ENCODE assay signal across 1 cellular context in genomic region chr3:109187390-109187789, GRCh38.
TF ChIP-seq lines count a peak whose summit lies in the region.

No MANE protein-coding gene starts in this region.

TF ChIP-seq in SK-N-SH treated with all-trans-retinoic acid at 6 μM for 48 hours, 23 proteins besides CTCF, POLR2A, EP300 and RAD21 (continued from another document):
- TF ChIP-seq POU6F1 (CRISPR knock-in tag; IDR thresholded peaks at IDR 0.05; ENCODE audit: borderline replicate concordance, low read depth) = no peak
- no peak for TF ChIP-seq BACH2 (CRISPR knock-in tag; IDR thresholded peaks at IDR 0.05; ENCODE audit: borderline replicate concordance)
- no peak for TF ChIP-seq TSHZ2 (CRISPR knock-in tag; IDR thresholded peaks at IDR 0.05)
- TF ChIP-seq OSR1 (CRISPR knock-in tag; IDR thresholded peaks at IDR 0.05) = no peak
- no peak for TF ChIP-seq ZFP3 (CRISPR knock-in tag; IDR thresholded peaks at IDR 0.05)
- no peak for TF ChIP-seq CSRNP3 (CRISPR knock-in tag; IDR thresholded peaks at IDR 0.05)
- no peak for TF ChIP-seq TOX (CRISPR knock-in tag; IDR thresholded peaks at IDR 0.05; ENCODE audit: borderline replicate concordance)
- TF ChIP-seq SNAI2 (CRISPR knock-in tag; IDR thresholded peaks at IDR 0.05) = no peak
- no peak for TF ChIP-seq PPARA (CRISPR knock-in tag; IDR thresholded peaks at IDR 0.05; ENCODE audit: borderline replicate concordance)
